In genomic region chr19:28502879-28503734, GRCh38 we compare ENCODE assay signal across 20 cellular contexts.
"Had no signal": no experiment of that assay in that cellular context is flagged by ENCODE, and none has a peak within 500 bp of the region (broad histone marks: within the 10 kb centered on the region; RNA-seq: fewer than 3 reads in every experiment).

No MANE protein-coding gene starts in this region.

- H3K27ac ChIP-seq: coronary artery, prostate gland, right atrium auricular region, tibial artery had no signal

- H3K27me3 ChIP-seq: right atrium auricular region, tibial artery had no signal

- H3K4me1 ChIP-seq: prostate gland, right atrium auricular region, tibial artery had no signal

- H3K4me3 Mint-ChIP-seq: activated CD4-positive, alpha-beta T cell treated with anti-CD3 and anti-CD28 coated beads, Interleukin-2, amount 10 ng/mL, durations not matched to agents 7 days and 5 days; activated CD8-positive, alpha-beta T cell treated with anti-CD3 and anti-CD28 coated beads, Interleukin-2, amount 10 ng/mL, durations not matched to agents 7 days and 5 days; activated naive CD8-positive, alpha-beta T cell treated with anti-CD3 and anti-CD28 coated beads, Interleukin-2, amount 10 ng/mL, durations not matched to agents 7 days and 5 days; activated T-cell treated with anti-CD3 and anti-CD28 coated beads, Interleukin-2, amount 50 U/mL, for 24 hours; brain; nephron had no signal

- H3K27ac Mint-ChIP-seq: activated CD4-positive, alpha-beta T cell treated with anti-CD3 and anti-CD28 coated beads, Interleukin-2, amount 10 ng/mL, durations not matched to agents 7 days and 5 days; activated CD8-positive, alpha-beta T cell treated with anti-CD3 and anti-CD28 coated beads, Interleukin-2, amount 10 ng/mL, durations not matched to agents 7 days and 5 days; activated naive CD8-positive, alpha-beta T cell treated with anti-CD3 and anti-CD28 coated beads, Interleukin-2, amount 10 ng/mL, durations not matched to agents 7 days and 5 days; activated T-cell treated with anti-CD3 and anti-CD28 coated beads, Interleukin-2, amount 50 U/mL, for 24 hours; activated T-helper 2 cell treated with anti-CD3 and anti-CD28 coated beads, Interferon-gamma antibody, Interleukin-2, Interleukin-4, amounts not matched to agents 10 μg/mL and 5 μg/mL and 100 μg/mL, durations not matched to agents 14 hours and 24 hours and 36 hours; nephron had no signal

- H3K27me3 Mint-ChIP-seq: activated CD4-positive, alpha-beta T cell treated with anti-CD3 and anti-CD28 coated beads, Interleukin-2, amount 10 ng/mL, durations not matched to agents 7 days and 5 days; activated T-cell treated with anti-CD3 and anti-CD28 coated beads, Interleukin-2, amount 50 U/mL, for 24 hours had no signal

- ATAC-seq: activated CD8-positive, alpha-beta T cell treated with anti-CD3 and anti-CD28 coated beads, Interleukin-2, amount 10 ng/mL, durations not matched to agents 7 days and 5 days; esophagus mucosa; left colon had no signal

- DNase-seq: activated CD4-positive, alpha-beta T cell treated with anti-CD3 and anti-CD28 coated beads, Interleukin-2, amount 10 ng/mL, durations not matched to agents 7 days and 5 days; activated CD8-positive, alpha-beta T cell treated with anti-CD3 and anti-CD28 coated beads, Interleukin-2, amount 10 ng/mL, durations not matched to agents 7 days and 5 days; activated naive CD4-positive, alpha-beta T cell treated with Interleukin-2 at 50 U/mL for 16 hours; activated naive CD8-positive, alpha-beta T cell treated with anti-CD3 and anti-CD28 coated beads, Interleukin-2, amount 10 ng/mL, durations not matched to agents 7 days and 5 days; activated T-cell treated with anti-CD3 and anti-CD28 coated beads, Interleukin-2, amount 50 U/mL, for 24 hours; central memory CD4-positive, alpha-beta T cell; left colon; stimulated activated CD4-positive, alpha-beta T cell treated with anti-CD3 and anti-CD28 coated beads, Interleukin-2, amount 100 ng/mL, for 24 hours; stimulated activated naive CD4-positive, alpha-beta T cell treated with Interleukin-2 at 50 U/mL for 16 hours; T1000; tibial artery had no signal

- H3K36me3 Mint-ChIP-seq: brain had no signal

- H3K9me3 ChIP-seq: prostate gland, right atrium auricular region, tibial artery had no signal

- H3K4me3 ChIP-seq: coronary artery, lung, prostate gland, right atrium auricular region, tibial artery had no signal

- FAIRE-seq: islet of Langerhans had no signal

- H3K9me3 Mint-ChIP-seq: activated T-cell treated with anti-CD3 and anti-CD28 coated beads, Interleukin-2, amount 50 U/mL, for 24 hours; activated T-helper 2 cell treated with anti-CD3 and anti-CD28 coated beads, Interferon-gamma antibody, Interleukin-2, Interleukin-4, amounts not matched to agents 10 μg/mL and 5 μg/mL and 100 μg/mL, durations not matched to agents 14 hours and 24 hours and 36 hours; brain; nephron had no signal

- H3K36me3 ChIP-seq: prostate gland, right atrium auricular region, tibial artery had no signal

- H3K4me1 Mint-ChIP-seq: nephron had no signal
